26 cellular contexts compared by ENCODE assay signal in genomic region chr13:61142506-61142905, GRCh38.
DNase-seq lines count a peak whose midpoint lies in the region; FAIRE-seq and TF ChIP-seq lines count a peak whose summit lies in the region.
"Had no signal": no experiment of that assay in that cellular context is flagged by ENCODE, and none has a peak within 500 bp of the region (broad histone marks: within the 10 kb centered on the region; RNA-seq: fewer than 3 reads in every experiment).

No MANE protein-coding gene starts in this region.

- no peak for FAIRE-seq in GM12892 (lab: Jason Lieb, UNC)
- FAIRE-seq: endometrium, TTC549 had no signal

- H3K4me3 ChIP-seq in epithelial cell of proximal tubule (ENCODE audit: low read depth, low read length) = no peak overlapping the region
- H3K4me3 ChIP-seq: BLaER1, dorsolateral prefrontal cortex, HAP-1, left ventricle myocardium inferior, PC-9, transverse colon had no signal

- DNase-seq in HPDE6-E6E7 (ENCODE audit: extremely low spot score) (peak; percentile 1), NCI-H446 treated with DMSO at 0.1 percent for 48 hours (lab: John Stamatoyannopoulos, UW) (peak; percentile 34), epithelial cell of proximal tubule (ENCODE audit: low read depth) (peak; percentile 27), pons (ENCODE audit: low spot score) (peak; percentile 32), GM12892 (ENCODE audit: insufficient read length) (no peak), COLO668 (lab: John Stamatoyannopoulos, UW; ENCODE audit: unreplicated experiment) (no peak)
- DNase-seq in activated T-cell treated with anti-CD3 and anti-CD28 coated beads, Interleukin-2, amount 50 U/mL, for 48 hours = no peak
- DNase-seq: activated naive CD8-positive, alpha-beta T cell treated with anti-CD3 and anti-CD28 coated beads, Interleukin-2, amount 50 U/mL, for 24 hours; activated T-cell treated with anti-CD3 and anti-CD28 coated beads, Interleukin-2, amount 50 U/mL, for 72 hours; DMS79; GF-D8; left ventricle myocardium inferior; mesenchymal stem cell; NCI-H1436 treated with DMSO at 0.1 percent for 48 hours; NCI-H2107; NCI-H510A; NK-92 treated with Interleukin-12 subunit alpha and Interleukin-12 subunit beta, amount 100 ng/mL, for 24 hours; PC-9; Right ventricle myocardium superior; stimulated activated CD4-positive, alpha-beta T cell treated with anti-CD3 and anti-CD28 coated beads, Interleukin-4, amount 100 ng/mL, for 24 hours; transverse colon had no signal

- TF ChIP-seq POLR2A in GM12892 (IDR thresholded peaks at IDR 0.05; ENCODE audit: low read depth, low read length) = no peak

- no peak for TF ChIP-seq CTCF in epithelial cell of proximal tubule (conservative IDR thresholded peaks at IDR 0.05; ENCODE audit: low read depth, low read length)

Comparison
In these comparisons a context has a peak if more than half of its experiments do, and no peak if none do; other contexts are left out.
1. DNase-seq: peak in HPDE6-E6E7 (single experiment), NCI-H446 treated with DMSO at 0.1 percent for 48 hours (single experiment), epithelial cell of proximal tubule (single experiment) and pons (single experiment); none in GM12892 (single experiment), activated T-cell treated with anti-CD3 and anti-CD28 coated beads, Interleukin-2, amount 50 U/mL, for 48 hours (0 of 2) and COLO668 (single experiment).